8 cellular contexts compared by ENCODE assay signal in the genomic region with DNA sequence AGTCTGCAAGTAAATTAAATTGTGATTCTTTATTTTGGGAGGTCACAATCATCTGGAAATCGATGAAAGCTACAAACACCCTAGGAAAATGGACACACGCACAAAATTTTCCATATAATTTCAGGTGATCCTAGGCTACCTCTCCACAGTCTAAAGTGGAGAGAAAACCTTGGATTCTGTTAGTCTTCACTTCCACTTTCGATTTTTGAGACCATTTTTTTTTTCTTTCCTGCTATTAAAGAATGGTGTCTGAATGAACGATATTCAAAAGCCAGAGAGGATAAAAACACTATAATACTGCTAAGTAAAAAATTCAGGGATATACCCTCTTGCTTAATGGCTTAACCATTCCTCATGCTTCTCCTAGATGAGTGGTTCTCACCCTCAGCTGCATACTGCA. TPM values are rescaled to one million over a fixed set of nuclear protein-coding genes. Genes with fewer than 3 reads are reported as not detected.
DNase-seq lines count a peak whose midpoint lies in the region; ATAC-seq and TF ChIP-seq lines count a peak whose summit lies in the region.

No MANE protein-coding gene starts in this region.

- in situ Hi-C loops in gastrocnemius medialis (cut with MboI; ENCODE audit: low sequenced_read_pairs in 4 of 4) = loop anchor here in 3 of 4 donors (25.0 kb wide), 3 partner anchors 166 to 641 kb away; partner anchors contain the start of gene CPEB2 (in 1 of the 3)

- TF ChIP-seq CTCF in GM12865 (IDR thresholded peaks at IDR 0.05; ENCODE audit: insufficient read depth, low read depth, low read length, missing control alignments) = no peak
- TF ChIP-seq CTCF in esophagus squamous epithelium (IDR thresholded peaks at IDR 0.05) = no peak
- no peak for TF ChIP-seq CTCF in gastrocnemius medialis (IDR thresholded peaks at IDR 0.05 in 4 of 5, conservative IDR thresholded peaks at IDR 0.05 in 1 of 5)
- no peak for TF ChIP-seq CTCF in GM10266 (IDR thresholded peaks at IDR 0.05; ENCODE audit: control insufficient read depth, insufficient read depth, low read depth, missing control alignments)

- DNase-seq in GM12865 (ENCODE audit: low read depth) (no peak), SJCRH30 (no peak), esophagus squamous epithelium (lab: John Stamatoyannopoulos, UW) (no peak), gastrocnemius medialis (no peak), NCI-H526 (lab: John Stamatoyannopoulos, UW) (no peak), GM10266 (ENCODE audit: extremely low spot score) (no peak)

- peaks cover 23% of the 10 kb centered on the region for H3K4me1 ChIP-seq in SJCRH30
- H3K4me1 ChIP-seq in esophagus squamous epithelium = peaks cover 25 to 81% (median 56%) of the 10 kb centered on the region in 3 donors
- peaks cover 57 to 63% of the 10 kb centered on the region in 2 donors for H3K4me1 ChIP-seq in gastrocnemius medialis

- H3K4me3 ChIP-seq in GM12865 (ENCODE audit: low read depth, low read length) (peak overlapping the region; percentile 97), SJCRH30 (peak overlapping the region; percentile 98), esophagus squamous epithelium (peak overlapping the region; percentile 71 to 95 (median 84)), gastrocnemius medialis (peak overlapping the region; percentile 74 to 94 (median 83))

- WGBS in esophagus squamous epithelium, 2 donors = 6 to 10% methylated on average over 4 of the region's 4 CpGs

- H3K9me3 ChIP-seq in SJCRH30 (replicated peaks) (no peaks in the 10 kb centered on the region), esophagus squamous epithelium (no peaks in the 10 kb centered on the region), gastrocnemius medialis (no peaks in the 10 kb centered on the region)

- intact Hi-C loops in esophagus squamous epithelium (cut with DNase I) (no loop called here), gastrocnemius medialis (cut with DNase I; ENCODE audit: low total_unique reads) (loop anchor here (5.0 kb wide), 2 partner anchors 421 to 574 kb away; partner anchors contain the start of gene TAPT1)

- TF ChIP-seq POLR2A in esophagus squamous epithelium (IDR thresholded peaks at IDR 0.05) (no peak), gastrocnemius medialis (IDR thresholded peaks at IDR 0.05) (no peak)

- H3K36me3 ChIP-seq in SJCRH30 (no peaks in the 10 kb centered on the region), esophagus squamous epithelium (no peaks in the 10 kb centered on the region), gastrocnemius medialis (no peaks in the 10 kb centered on the region)

- no peaks in the 10 kb centered on the region for H3K27me3 ChIP-seq in SJCRH30
- no peaks in the 10 kb centered on the region for H3K27me3 ChIP-seq in esophagus squamous epithelium
- H3K27me3 ChIP-seq in gastrocnemius medialis = no peaks in the 10 kb centered on the region

- H3K27ac ChIP-seq in SJCRH30 (peak overlapping the region; percentile 99; the same call in 1 of the 2 replicates), esophagus squamous epithelium (peak overlapping the region; percentile 97 to 99 (median 98)), gastrocnemius medialis (peak overlapping the region; percentile 97 to 100 (median 98))

- ATAC-seq in gastrocnemius medialis = no peak
- ATAC-seq in GM19463 (IDR thresholded peaks at IDR 0.05; ENCODE audit: unreplicated experiment) = no peak
- no peak for ATAC-seq in HG02759 (IDR thresholded peaks at IDR 0.05; ENCODE audit: unreplicated experiment)

RNA-seq across cellular contexts. Expression of gene FBXL5, which starts 1.7 kb away (rescaled TPM):
- total RNA-seq in SJCRH30 (2014; rRNA removed; shearing (Covaris generic)) = 59.1 and 69.7 TPM in 2 replicates
- 100 to 1,000 TPM in 1 of 4 donors, 10 to 100 TPM in 3; 39.2 to 119 (median 72.3) TPM for total RNA-seq in esophagus squamous epithelium
- total RNA-seq in gastrocnemius medialis = 100 to 1,000 TPM in 1 of 4 donors, 10 to 100 TPM in 3; 81.7 to 106 (median 89.8) TPM

RNA-seq across cellular contexts. Expression of gene FAM200B, which starts 28.2 kb away (rescaled TPM):
- total RNA-seq in SJCRH30 (2014; rRNA removed; shearing (Covaris generic)) = 70.3 TPM in 2 replicates
- total RNA-seq in esophagus squamous epithelium (10 to 100 TPM; 17.1 to 39.6 (median 31.4) TPM), gastrocnemius medialis (10 to 100 TPM; 16.5 to 33.3 (median 21.1) TPM)

RNA-seq across cellular contexts. Expression of gene BST1, which starts 49.4 kb away (rescaled TPM):
- total RNA-seq in SJCRH30 (2014; rRNA removed; shearing (Covaris generic)) = 0.81 and 1.0 TPM in 2 replicates
- total RNA-seq in esophagus squamous epithelium (1 to 10 TPM in 3 of 4 donors, under 1 TPM in 1; 0.97 to 7.4 (median 3.6) TPM), gastrocnemius medialis (1 to 10 TPM in 2 of 4 donors, under 1 TPM in 2; 0.26 to 2.1 (median 0.95) TPM)
